ENCODE assay signal across 8 cellular contexts in the genomic region with DNA sequence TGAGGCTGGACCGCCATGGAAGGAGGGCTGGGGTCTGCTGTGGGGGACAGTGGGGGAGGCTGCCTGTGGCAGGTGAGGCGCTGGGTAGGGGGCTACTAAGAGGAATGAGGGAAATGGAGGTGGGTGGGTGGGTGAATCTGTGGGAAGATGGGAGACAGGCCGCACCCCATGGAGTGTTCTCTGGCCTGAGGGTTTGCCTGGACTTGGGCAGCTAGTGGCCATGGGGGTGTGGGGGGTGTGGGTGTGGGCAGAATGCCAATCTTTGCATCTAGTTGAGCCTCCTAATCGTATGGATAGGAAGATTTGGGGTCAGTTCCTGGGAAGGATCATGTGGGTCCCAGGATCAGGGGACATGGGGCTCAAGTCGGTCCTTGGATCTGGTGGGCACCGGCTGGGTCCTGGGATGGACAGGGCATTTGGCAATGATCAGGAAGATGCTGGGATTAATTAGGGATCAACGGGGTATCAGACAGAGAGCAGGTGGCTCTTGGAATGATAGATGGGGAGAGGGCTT. TPM values are rescaled to one million over a fixed set of nuclear protein-coding genes. Genes with fewer than 3 reads are reported as not detected.
DNase-seq lines count a peak whose midpoint lies in the region; ATAC-seq and TF ChIP-seq lines count a peak whose summit lies in the region.

No MANE protein-coding gene starts in this region.

- H3K4me3 ChIP-seq in mesodermal cell (ENCODE audit: extremely low read depth, insufficient read depth, low read length, poor library complexity, severe bottlenecking), result peak overlapping the region; percentile 59

- no peak for ATAC-seq in GM19324 (IDR thresholded peaks at IDR 0.05; ENCODE audit: low FRiP score, unreplicated experiment)

- WGBS in mesodermal cell (ENCODE audit: insufficient coverage in 2 of 2), 2 experiments, result 40 to 48% methylated on average over 7 of the region's 7 CpGs

- H3K27me3 Mint-ChIP-seq in HFFc6 (ENCODE audit: insufficient read depth), result peaks cover 10% of the 10 kb centered on the region
- H3K27me3 Mint-ChIP-seq in MCF 10A (ENCODE audit: insufficient read depth, unreplicated experiment), result no peaks in the 10 kb centered on the region

- peaks cover 17% of the 10 kb centered on the region for H3K4me1 Mint-ChIP-seq in HFFc6 (ENCODE audit: low read depth)
- H3K4me1 Mint-ChIP-seq in MCF 10A (ENCODE audit: insufficient read depth, unreplicated experiment), result peaks cover 36% of the 10 kb centered on the region

- no TSS peak for BruUV-seq in MCF 10A (replicated peaks; lab: Mats Ljungman, UMichigan)

- peaks cover 29% of the 10 kb centered on the region for H3K36me3 ChIP-seq in mesodermal cell (ENCODE audit: control insufficient read depth, insufficient read depth, low read length)

- POLR2A ChIA-PET in MCF 10A (lab: Yijun Ruan, JAX), result interaction anchor here (1.1 to 3.0 kb wide), 5 partner anchors 10 to 95 kb away, joined by 3 to 15 read pairs (median 9); a partner anchor contains a TSS

- DNase-seq in HFFc6 (no peak), MCF 10A (ENCODE audit: unreplicated experiment) (no peak), medulla oblongata (ENCODE audit: extremely low spot score) (no peak), GM13977 (ENCODE audit: low spot score) (no peak)
- no peak for DNase-seq in effector CD8-positive, alpha-beta T cell (lab: John Stamatoyannopoulos, UW)

- H3K9me3 Mint-ChIP-seq in HFFc6, result no peaks in the 10 kb centered on the region; the same call in 1 of the 2 replicates
- no peaks in the 10 kb centered on the region for H3K9me3 Mint-ChIP-seq in MCF 10A (ENCODE audit: unreplicated experiment)

- H3K4me1 ChIP-seq in mesodermal cell (ENCODE audit: control insufficient read depth, insufficient read depth, low read length, poor library complexity, severe bottlenecking), result no peaks in the 10 kb centered on the region

- H3K27ac ChIP-seq in 22Rv1, result peak overlapping the region; percentile 94
- H3K27ac ChIP-seq in mesodermal cell (ENCODE audit: low read depth, low read length, severe bottlenecking), result no peak overlapping the region

- intact Hi-C loops in MCF 10A (cut with micrococcal nuclease), result no loop called here

- no peaks in the 10 kb centered on the region for H3K9me3 ChIP-seq in mesodermal cell (ENCODE audit: control insufficient read depth, low read length)

- H3K36me3 Mint-ChIP-seq in HFFc6 (ENCODE audit: low read depth) (no peaks in the 10 kb centered on the region), MCF 10A (ENCODE audit: insufficient read depth, unreplicated experiment) (peaks cover 4% of the 10 kb centered on the region)

- TF ChIP-seq CTCF in 22Rv1 (IDR thresholded peaks at IDR 0.05), result no peak
- TF ChIP-seq CTCF in HFFc6 (IDR thresholded peaks at IDR 0.05), result no peak
- no peak for TF ChIP-seq CTCF in MCF 10A (IDR thresholded peaks at IDR 0.05; ENCODE audit: unreplicated experiment)
- TF ChIP-seq CTCF in GM13977 (IDR thresholded peaks at IDR 0.05; ENCODE audit: extremely low read depth, insufficient read depth, missing control alignments), result no peak

- CTCF ChIA-PET in MCF 10A (lab: Yijun Ruan, JAX), result interaction anchor here (0.6 kb wide), 2 partner anchors 51 to 166 kb away, joined by 3 read pairs; no protein-coding TSS in a partner anchor

- H3K4me3 Mint-ChIP-seq in HFFc6 (peak overlapping the region; percentile 95), MCF 10A (ENCODE audit: unreplicated experiment) (peak overlapping the region; percentile 80)

- in situ Hi-C loops in GM13977 (cut with MboI; ENCODE audit: low pct_unique_long_range_greater_than_20kb, low sequenced_read_pairs, unreplicated experiment), result no loop called here

- H3K27ac Mint-ChIP-seq in HFFc6, result peak overlapping the region; percentile 81
- peak overlapping the region; percentile 29 for H3K27ac Mint-ChIP-seq in MCF 10A (ENCODE audit: low read depth, unreplicated experiment)

RNA-seq across cellular contexts. Expression of a gene that starts 0.5 kb away (rescaled TPM):
- total RNA-seq in HFFc6 (2021; fragmentation: NEBNext Ultra II Directional; extraction: Animal tissue kit (Norgen Biotek cat#: 25700)), result 10 to 100 TPM; 48.1 to 54.6 (median 53.1) TPM
- total RNA-seq in MCF 10A (2022), result 22.1 and 22.9 TPM in 2 replicates
- polyA plus RNA-seq in mesodermal cell (2013, experiment 1 of 2), result 24.9 TPM
- 20.3 TPM for polyA plus RNA-seq in mesodermal cell (2013, experiment 2 of 2)

RNA-seq across cellular contexts. Expression of a gene that starts 21.1 kb away (rescaled TPM):
- total RNA-seq in HFFc6 (2021; fragmentation: NEBNext Ultra II Directional; extraction: Animal tissue kit (Norgen Biotek cat#: 25700)), result 1 to 10 TPM; 1.9 to 5.6 (median 3.5) TPM
- 1.1 TPM in 2 replicates for total RNA-seq in MCF 10A (2022)
- 17.2 TPM for polyA plus RNA-seq in mesodermal cell (2013, experiment 1 of 2)
- polyA plus RNA-seq in mesodermal cell (2013, experiment 2 of 2), result 14.0 TPM

RNA-seq across cellular contexts. Expression of a gene that starts 34.4 kb away (rescaled TPM):
- total RNA-seq in HFFc6 (2021; fragmentation: NEBNext Ultra II Directional; extraction: Animal tissue kit (Norgen Biotek cat#: 25700)), result 100 to 1,000 TPM; 297 to 358 (median 343) TPM
- total RNA-seq in MCF 10A (2022), result 512 and 563 TPM in 2 replicates
- 543 TPM for polyA plus RNA-seq in mesodermal cell (2013, experiment 1 of 2)
- 637 TPM for polyA plus RNA-seq in mesodermal cell (2013, experiment 2 of 2)

RNA-seq across cellular contexts. Expression of a gene that starts 48.3 kb away (rescaled TPM):
- 10 to 100 TPM; 32.5 to 47.6 (median 37.8) TPM for total RNA-seq in HFFc6 (2021; fragmentation: NEBNext Ultra II Directional; extraction: Animal tissue kit (Norgen Biotek cat#: 25700))
- total RNA-seq in MCF 10A (2022), result 19.5 and 26.6 TPM in 2 replicates
- polyA plus RNA-seq in mesodermal cell (2013, experiment 1 of 2), result 33.4 TPM
- 25.1 TPM for polyA plus RNA-seq in mesodermal cell (2013, experiment 2 of 2)
